In genomic region chr16:4075534-4075933, GRCh38 we compare ENCODE assay signal across 18 cellular contexts. TPM values are rescaled to one million over a fixed set of nuclear protein-coding genes. Genes with fewer than 3 reads are reported as not detected.
DNase-seq lines count a peak whose midpoint lies in the region; ATAC-seq and TF ChIP-seq lines count a peak whose summit lies in the region.
"Had no signal": no experiment of that assay in that cellular context is flagged by ENCODE, and none has a peak within 500 bp of the region (broad histone marks: within the 10 kb centered on the region; RNA-seq: fewer than 3 reads in every experiment).

No MANE protein-coding gene starts in this region.

- H3F3A ChIP-seq in PC-9 (ENCODE audit: insufficient read depth, low read depth): peaks cover 8% of the 10 kb centered on the region; the same call in 1 of the 2 replicates

- no peak overlapping the region for H3K27ac ChIP-seq in PC-9
- H3K27ac ChIP-seq: BLaER1 treated with 17β-estradiol and CSF1 and Interleukin-3, amounts not matched to agents 10 nM and 100 nM had no signal

- no TSS peak for BruUV-seq in PC-9 (replicated peaks; lab: Mats Ljungman, UMichigan)

- no peaks in the 10 kb centered on the region for H3K27me3 Mint-ChIP-seq in effector memory CD8-positive, alpha-beta T cell
- H3K27me3 Mint-ChIP-seq: CD4-positive, alpha-beta T cell had no signal

- ATAC-seq in effector memory CD8-positive, alpha-beta T cell (replicated peaks): no peak
- ATAC-seq: HCT116 had no signal

- H2AFZ ChIP-seq in PC-9: no peak overlapping the region

- H3K4me3 ChIP-seq in PC-9: no peak overlapping the region
- H3K4me3 ChIP-seq: BLaER1 treated with 17β-estradiol and CSF1 and Interleukin-3, amounts not matched to agents 10 nM and 100 nM had no signal

- H3K79me2 ChIP-seq in PC-9 (ENCODE audit: low read depth): no peaks in the 10 kb centered on the region

- CTCF ChIA-PET in PC-9 (lab: Charles Lee): no interaction called here

- no peaks in the 10 kb centered on the region for H3K9me3 ChIP-seq in PC-9 (ENCODE audit: insufficient read depth, low read depth)
- H3K9me3 ChIP-seq: Caco-2 had no signal

- no peaks in the 10 kb centered on the region for H3K36me3 ChIP-seq in PC-9 (ENCODE audit: low read depth)

- no peaks in the 10 kb centered on the region for H3K9me2 ChIP-seq in PC-9 (ENCODE audit: insufficient read depth)

- H3K4me1 ChIP-seq in PC-9 (replicated peaks; ENCODE audit: insufficient read depth): no peaks in the 10 kb centered on the region
- H3K4me1 ChIP-seq: Caco-2 had no signal

- POLR2A ChIA-PET in PC-9 (lab: Charles Lee; ENCODE audit: unreplicated experiment): no interaction called here

- peaks cover 12% of the 10 kb centered on the region for H3K36me3 Mint-ChIP-seq in effector memory CD8-positive, alpha-beta T cell (ENCODE audit: insufficient read depth)

- H3K4me2 ChIP-seq in PC-9: no peak overlapping the region
- H3K4me2 ChIP-seq: BLaER1 treated with 17β-estradiol and CSF1 and Interleukin-3, amounts not matched to agents 10 nM and 100 nM had no signal

- in situ Hi-C loops in G401 (cut with HindIII; ENCODE audit: low sequenced_read_pairs): no loop called here

- no peak overlapping the region for H3K4me3 Mint-ChIP-seq in effector memory CD8-positive, alpha-beta T cell
- H3K4me3 Mint-ChIP-seq: B cell; CD4-positive, alpha-beta T cell; HFFc6 had no signal

- H3K27me3 ChIP-seq in PC-9 (ENCODE audit: insufficient read depth, low read depth): no peaks in the 10 kb centered on the region
- H3K27me3 ChIP-seq: BLaER1 treated with 17β-estradiol and CSF1 and Interleukin-3, amounts not matched to agents 10 nM and 100 nM had no signal

- TF ChIP-seq CTCF in PC-9 (conservative IDR thresholded peaks at IDR 0.05): no peak

- intact Hi-C loops in PC-9 (cut with micrococcal nuclease; ENCODE audit: unreplicated experiment): no loop called here

- DNase-seq in G401 (ENCODE audit: low spot score) (peak; percentile 37), cerebellar cortex (ENCODE audit: low spot score) (peak; percentile 22), mucosa of gallbladder (ENCODE audit: low spot score) (peak; percentile 4), DMS114 treated with DMSO at 0.1 percent for 48 hours (lab: John Stamatoyannopoulos, UW; ENCODE audit: unreplicated experiment) (no peak), PC-9 (no peak)
- DNase-seq in effector memory CD8-positive, alpha-beta T cell: no peak
- DNase-seq: Caco-2; CD4-positive, alpha-beta T cell; DMS153; DMS79; GF-D8; GOT3; H7; HFFc6; IMR-90 had no signal

- no peaks in the 10 kb centered on the region for H3K9me3 Mint-ChIP-seq in effector memory CD8-positive, alpha-beta T cell
- H3K9me3 Mint-ChIP-seq: CD4-positive, alpha-beta T cell; HFFc6 had no signal

- peak overlapping the region in 1 of 2 donors; percentile 49 for H3K27ac Mint-ChIP-seq in effector memory CD8-positive, alpha-beta T cell
- H3K27ac Mint-ChIP-seq: B cell; CD4-positive, alpha-beta T cell; HFFc6 had no signal

- no peaks in the 10 kb centered on the region for H4K20me1 ChIP-seq in PC-9 (ENCODE audit: insufficient read depth)

- H3K4me1 Mint-ChIP-seq in effector memory CD8-positive, alpha-beta T cell (ENCODE audit: low read depth in 2 of 2): peaks cover 7 to 11% of the 10 kb centered on the region in 2 donors
- H3K4me1 Mint-ChIP-seq: B cell had no signal

RNA-seq across cellular contexts. Expression of gene ADCY9, which starts 40.7 kb away (rescaled TPM):
- 2.6 and 8.9 TPM in 2 replicates for total RNA-seq in G401 (2014; rRNA removed; shearing (Covaris generic))
- total RNA-seq in mucosa of gallbladder (34.6 TPM), PC-9 (2021) (9.8 and 10.5 TPM in 2 replicates)

Comparison
In these comparisons a context has a peak if more than half of its experiments do, and no peak if none do; other contexts are left out.
1. DNase-seq: peak in G401 (single experiment), cerebellar cortex (single experiment) and mucosa of gallbladder (single experiment); none in DMS114 treated with DMSO at 0.1 percent for 48 hours (single experiment), effector memory CD8-positive, alpha-beta T cell (0 of 3) and PC-9 (0 of 2).